Comparison of ENCODE assay signal across 8 cellular contexts in genomic region chr2:240997141-240997855, GRCh38. TPM values are rescaled to one million over a fixed set of nuclear protein-coding genes. Genes with fewer than 3 reads are reported as not detected.
DNase-seq lines count a peak whose midpoint lies in the region; ATAC-seq and TF ChIP-seq lines count a peak whose summit lies in the region.

No MANE protein-coding gene starts in this region.

- TF ChIP-seq POLR2A in esophagus squamous epithelium (IDR thresholded peaks at IDR 0.05): no peak

- CTCF ChIA-PET in activated naive CD4-positive, alpha-beta T cell treated with anti-CD3 and anti-CD28 coated beads for 36 hours (lab: Charles Lee): no interaction called here

- H3K9me3 ChIP-seq in esophagus squamous epithelium: no peaks in the 10 kb centered on the region
- H3K9me3 ChIP-seq in aorta (ENCODE audit: control insufficient read depth, low read length): no peaks in the 10 kb centered on the region

- peak overlapping the region; percentile 58 to 88 (median 66) for H3K4me3 ChIP-seq in esophagus squamous epithelium
- H3K4me3 ChIP-seq in aorta (ENCODE audit: low read length in 2 of 2): peak overlapping the region in 1 of 2 donors; percentile 83

- H3K27ac ChIP-seq in esophagus squamous epithelium (peak overlapping the region; percentile 80 to 91 (median 84)), aorta (ENCODE audit: low read depth in 1 of 2, low read length in 2 of 2) (peak overlapping the region; percentile 37 to 84)

- TF ChIP-seq CTCF in esophagus squamous epithelium (IDR thresholded peaks at IDR 0.05) (no peak), natural killer cell (IDR thresholded peaks at IDR 0.05) (no peak)

- H3K36me3 Mint-ChIP-seq in activated naive CD4-positive, alpha-beta T cell treated with anti-CD3 and anti-CD28 coated beads for 36 hours (ENCODE audit: low read depth): no peaks in the 10 kb centered on the region
- no peaks in the 10 kb centered on the region for H3K36me3 Mint-ChIP-seq in natural killer cell
- peaks cover 2% of the 10 kb centered on the region in 2 donors for H3K36me3 Mint-ChIP-seq in stimulated activated naive B cell treated with anti-CD40 and anti-IgM and Interleukin-4, amounts not matched to agents 10 μg/mL and 1 μg/mL and 100 μg/mL, for 72 hours

- peaks cover 14% of the 10 kb centered on the region for H3K4me1 Mint-ChIP-seq in activated naive CD4-positive, alpha-beta T cell treated with anti-CD3 and anti-CD28 coated beads for 36 hours (ENCODE audit: low read depth)
- H3K4me1 Mint-ChIP-seq in natural killer cell: peaks cover 0 to 9% of the 10 kb centered on the region in 2 donors
- H3K4me1 Mint-ChIP-seq in stimulated activated naive B cell treated with anti-CD40 and anti-IgM and Interleukin-4, amounts not matched to agents 10 μg/mL and 1 μg/mL and 100 μg/mL, for 72 hours: peaks cover 8 to 15% of the 10 kb centered on the region in 2 donors

- H3K9me3 Mint-ChIP-seq in activated naive CD4-positive, alpha-beta T cell treated with anti-CD3 and anti-CD28 coated beads for 36 hours: no peaks in the 10 kb centered on the region
- no peaks in the 10 kb centered on the region for H3K9me3 Mint-ChIP-seq in natural killer cell
- H3K9me3 Mint-ChIP-seq in stimulated activated naive B cell treated with anti-CD40 and anti-IgM and Interleukin-4, amounts not matched to agents 10 μg/mL and 1 μg/mL and 100 μg/mL, for 72 hours: peaks cover 0 to under 1% of the 10 kb centered on the region in 2 donors

- intact Hi-C loops in activated naive CD4-positive, alpha-beta T cell treated with anti-CD3 and anti-CD28 coated beads for 36 hours (cut with micrococcal nuclease): no loop called here
- intact Hi-C loops in esophagus squamous epithelium (cut with DNase I): no loop called here
- intact Hi-C loops in natural killer cell (cut with micrococcal nuclease): no loop called here
- intact Hi-C loops in aorta (cut with DNase I): loop anchor here in 1 of 2 donors (10.0 kb wide), 1 partner anchor 432 kb away; the partner anchor contains the start of genes DUSP28 and RNPEPL1

- no peak overlapping the region for H3K27ac Mint-ChIP-seq in activated naive CD4-positive, alpha-beta T cell treated with anti-CD3 and anti-CD28 coated beads for 36 hours
- no peak overlapping the region for H3K27ac Mint-ChIP-seq in natural killer cell
- H3K27ac Mint-ChIP-seq in stimulated activated naive B cell treated with anti-CD40 and anti-IgM and Interleukin-4, amounts not matched to agents 10 μg/mL and 1 μg/mL and 100 μg/mL, for 72 hours: no peak overlapping the region

- H3K4me3 Mint-ChIP-seq in activated naive CD4-positive, alpha-beta T cell treated with anti-CD3 and anti-CD28 coated beads for 36 hours: peak overlapping the region; percentile 41
- peak overlapping the region; percentile 79 for H3K4me3 Mint-ChIP-seq in natural killer cell
- H3K4me3 Mint-ChIP-seq in stimulated activated naive B cell treated with anti-CD40 and anti-IgM and Interleukin-4, amounts not matched to agents 10 μg/mL and 1 μg/mL and 100 μg/mL, for 72 hours: peak overlapping the region in 1 of 2 donors; percentile 20

- H3K27me3 ChIP-seq in esophagus squamous epithelium: peaks cover 0 to 26% (median 0%) of the 10 kb centered on the region in 4 donors
- H3K27me3 ChIP-seq in aorta (ENCODE audit: control insufficient read depth in 1 of 2, insufficient read depth in 2 of 2, low read length in 1 of 2): no peaks in the 10 kb centered on the region

- DNase-seq in activated naive CD4-positive, alpha-beta T cell treated with anti-CD3 and anti-CD28 coated beads for 36 hours: peak; percentile 4
- no peak for DNase-seq in activated naive CD4-positive, alpha-beta T cell (lab: John Stamatoyannopoulos, UW)
- no peak for DNase-seq in esophagus squamous epithelium (lab: John Stamatoyannopoulos, UW)
- peak; percentile 14 for DNase-seq in natural killer cell
- peak in 1 of 2 donors; percentile 78 for DNase-seq in aorta
- DNase-seq in stimulated activated naive B cell treated with anti-CD40 and anti-IgM and Interleukin-4, amounts not matched to agents 10 μg/mL and 1 μg/mL and 100 μg/mL, for 72 hours: no peak
- DNase-seq in EL: no peak

- 45 to 59% methylated on average over 6 to 11 of the region's 16 CpGs for whole genome bisulfite sequencing in esophagus squamous epithelium, 2 donors
- WGBS in aorta, 2 donors: 15 to 16% methylated on average over 16 of the region's 16 CpGs

- H3K4me1 ChIP-seq in esophagus squamous epithelium (peaks cover 12 to 85% (median 40%) of the 10 kb centered on the region in 3 donors), aorta (ENCODE audit: control insufficient read depth in 1 of 2, insufficient read depth in 2 of 2, low read length in 2 of 2) (peaks cover 0 to 6% of the 10 kb centered on the region in 2 donors)

- H3K27me3 Mint-ChIP-seq in activated naive CD4-positive, alpha-beta T cell treated with anti-CD3 and anti-CD28 coated beads for 36 hours (ENCODE audit: low read depth): peaks cover 20% of the 10 kb centered on the region
- peaks cover 11 to 23% of the 10 kb centered on the region in 2 donors for H3K27me3 Mint-ChIP-seq in natural killer cell (ENCODE audit: low read depth in 2 of 2)
- H3K27me3 Mint-ChIP-seq in stimulated activated naive B cell treated with anti-CD40 and anti-IgM and Interleukin-4, amounts not matched to agents 10 μg/mL and 1 μg/mL and 100 μg/mL, for 72 hours: peaks cover 37 to 87% of the 10 kb centered on the region in 2 donors

- H3K36me3 ChIP-seq in esophagus squamous epithelium (no peaks in the 10 kb centered on the region), aorta (ENCODE audit: control insufficient read depth in 1 of 2, insufficient read depth in 2 of 2, low read length in 1 of 2) (peaks cover 0 to 3% of the 10 kb centered on the region in 2 donors)

- ATAC-seq in natural killer cell (no peak), aorta (ENCODE audit: low FRiP score) (peak; percentile 48), HG03095 (IDR thresholded peaks at IDR 0.05; ENCODE audit: unreplicated experiment) (no peak)
- ATAC-seq in stimulated activated naive B cell treated with anti-CD40 and anti-IgM and Interleukin-4, amounts not matched to agents 10 μg/mL and 1 μg/mL and 100 μg/mL, for 72 hours (replicated peaks): no peak

RNA-seq across cellular contexts. Expression of gene SNED1, which starts 1.1 kb away (rescaled TPM):
- total RNA-seq in activated naive CD4-positive, alpha-beta T cell treated with anti-CD3 and anti-CD28 coated beads for 36 hours: under 1 TPM; 0.35 to 0.60 TPM
- total RNA-seq in esophagus squamous epithelium: 10 to 100 TPM in 1 of 4 donors, 1 to 10 TPM in 3; 3.3 to 13.9 (median 4.8) TPM
- 1 to 10 TPM in 2 of 3 donors, under 1 TPM in 1; 0.97 to 4.9 (median 2.5) TPM for total RNA-seq in natural killer cell
- 100 to 1,000 TPM; 108 to 149 TPM for total RNA-seq in aorta
- polyA plus RNA-seq in aorta: 10 to 100 TPM in 1 of 2 donors, 1 to 10 TPM in 1; 5.9 to 27.3 TPM

Comparison
In these comparisons a context has a peak if more than half of its experiments do, and no peak if none do; other contexts are left out.
1. DNase-seq: peak in activated naive CD4-positive, alpha-beta T cell treated with anti-CD3 and anti-CD28 coated beads for 36 hours (single experiment) and natural killer cell (single experiment); none in activated naive CD4-positive, alpha-beta T cell (0 of 4), esophagus squamous epithelium (single experiment), stimulated activated naive B cell treated with anti-CD40 and anti-IgM and Interleukin-4, amounts not matched to agents 10 μg/mL and 1 μg/mL and 100 μg/mL, for 72 hours (single experiment) and EL (single experiment).
2. RNA of gene SNED1, which starts 1.1 kb away (total RNA-seq): 108 to 149 TPM in aorta; 3.3 to 13.9 TPM in esophagus squamous epithelium, 0.97 to 4.9 TPM in natural killer cell and 0.35 to 0.60 TPM in activated naive CD4-positive, alpha-beta T cell treated with anti-CD3 and anti-CD28 coated beads for 36 hours; every median in the first group is over 4 times any median in the second.